Comparison of ENCODE assay signal across 25 cellular contexts in the genomic region with DNA sequence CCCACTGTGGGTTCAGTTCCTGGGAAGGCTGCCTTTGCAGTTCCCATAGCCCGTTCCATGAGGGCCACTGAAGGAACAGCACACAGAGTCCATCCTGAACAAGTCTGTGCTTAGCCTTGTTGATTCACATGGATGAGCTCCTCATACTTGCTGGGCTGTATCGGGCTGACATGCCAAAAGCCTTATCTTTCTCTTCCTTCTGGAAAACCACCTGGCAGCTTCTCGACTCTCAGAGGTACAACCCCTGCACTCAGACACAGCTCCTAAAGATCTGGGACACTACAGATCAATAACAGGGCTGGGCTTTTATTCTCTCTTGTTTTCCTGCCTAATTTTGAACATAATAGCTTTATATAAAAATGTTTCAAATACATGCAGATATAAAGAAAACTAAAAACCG.
DNase-seq lines count a peak whose midpoint lies in the region; ATAC-seq, FAIRE-seq and TF ChIP-seq lines count a peak whose summit lies in the region.
"Had no signal": no experiment of that assay in that cellular context is flagged by ENCODE, and none has a peak within 500 bp of the region (broad histone marks: within the 10 kb centered on the region; RNA-seq: fewer than 3 reads in every experiment).

No MANE protein-coding gene starts in this region.

- intact Hi-C loops in CD4-positive, alpha-beta memory T cell (cut with micrococcal nuclease) = no loop called here

- ATAC-seq in GM23338 (no peak), HG03108 (IDR thresholded peaks at IDR 0.05; ENCODE audit: unreplicated experiment) (no peak)
- ATAC-seq: CD8-positive, alpha-beta T cell had no signal

- H3K9me3 Mint-ChIP-seq in GM23338 = no peaks in the 10 kb centered on the region
- no peaks in the 10 kb centered on the region for H3K9me3 Mint-ChIP-seq in neural crest cell
- no peaks in the 10 kb centered on the region for H3K9me3 Mint-ChIP-seq in CD4-positive, alpha-beta memory T cell
- H3K9me3 Mint-ChIP-seq: CD8-positive, alpha-beta T cell had no signal

- H3K27me3 ChIP-seq in GM23338 (ENCODE audit: insufficient read depth) = no peaks in the 10 kb centered on the region
- H3K27me3 ChIP-seq in bronchial epithelial cell (ENCODE audit: control insufficient read depth, insufficient read depth, low read length) = no peaks in the 10 kb centered on the region
- H3K27me3 ChIP-seq in CD4-positive, alpha-beta memory T cell (ENCODE audit: insufficient read depth, low read length) = no peaks in the 10 kb centered on the region
- H3K27me3 ChIP-seq: BE2C, BLaER1 had no signal

- H4K20me1 ChIP-seq in GM23338 (replicated peaks; ENCODE audit: insufficient read depth) = no peaks in the 10 kb centered on the region
- H4K20me1 ChIP-seq: BLaER1 had no signal

- FAIRE-seq in bronchial epithelial cell (lab: Jason Lieb, UNC) = no peak
- FAIRE-seq: A204.1, D721Med, G401.6, GM12891, GM19239 had no signal

- POLR2A ChIA-PET in CD4-positive, alpha-beta memory T cell (lab: Charles Lee; ENCODE audit: partially characterized antibody) = no interaction called here

- no peaks in the 10 kb centered on the region for H3K9me2 ChIP-seq in GM23338 (ENCODE audit: insufficient read depth)

- CTCF ChIA-PET in CD4-positive, alpha-beta memory T cell (lab: Charles Lee; ENCODE audit: partially characterized antibody) = no interaction called here

- TF ChIP-seq CTCF in GM23338 (conservative IDR thresholded peaks at IDR 0.05; ENCODE audit: low read depth in 2 of 2) = no peak
- TF ChIP-seq CTCF in bronchial epithelial cell (IDR thresholded peaks at IDR 0.05; ENCODE audit: insufficient read depth, low read length, severe bottlenecking) = no peak
- TF ChIP-seq CTCF in epithelial cell of esophagus (IDR thresholded peaks at IDR 0.05; ENCODE audit: insufficient read depth, low read depth, low read length, missing control alignments) = no peak
- TF ChIP-seq CTCF in neural crest cell (conservative IDR thresholded peaks at IDR 0.05) = no peak

- H3K4me3 ChIP-seq in GM23338 (no peak overlapping the region), bronchial epithelial cell (ENCODE audit: low read depth, low read length) (no peak overlapping the region), epithelial cell of esophagus (ENCODE audit: low read length) (no peak overlapping the region)
- no peak overlapping the region for H3K4me3 ChIP-seq in CD4-positive, alpha-beta memory T cell (ENCODE audit: low read length in 2 of 2)
- H3K4me3 ChIP-seq: BLaER1 had no signal

- H3K4me2 ChIP-seq in GM23338 = no peak overlapping the region
- H3K4me2 ChIP-seq: BLaER1 had no signal

- H3K4me1 Mint-ChIP-seq in GM23338 = peaks cover 10% of the 10 kb centered on the region
- peaks cover 20% of the 10 kb centered on the region for H3K4me1 Mint-ChIP-seq in neural crest cell
- H3K4me1 Mint-ChIP-seq in CD4-positive, alpha-beta memory T cell = no peaks in the 10 kb centered on the region
- H3K4me1 Mint-ChIP-seq: CD14-positive monocyte; CD4-positive, CD25-positive, alpha-beta regulatory T cell had no signal

- H3K27ac Mint-ChIP-seq in GM23338 (peak overlapping the region; percentile 62; the same call in 1 of the 2 replicates), neural crest cell (ENCODE audit: unreplicated experiment) (peak overlapping the region; percentile 75)
- no peak overlapping the region for H3K27ac Mint-ChIP-seq in CD4-positive, alpha-beta memory T cell
- H3K27ac Mint-ChIP-seq: CD14-positive monocyte; CD4-positive, CD25-positive, alpha-beta regulatory T cell; CD8-positive, alpha-beta T cell had no signal

- H2AFZ ChIP-seq in GM23338 = no peak overlapping the region

- no peaks in the 10 kb centered on the region for H3K9me3 ChIP-seq in CD4-positive, alpha-beta memory T cell (ENCODE audit: control insufficient read depth in 1 of 2, low read length in 2 of 2)
- H3K9me3 ChIP-seq: BE2C, BLaER1, Caco-2 had no signal

- peaks cover 7% of the 10 kb centered on the region; the same call in 1 of the 3 replicates for H3K36me3 Mint-ChIP-seq in GM23338 (ENCODE audit: low read depth)
- H3K36me3 Mint-ChIP-seq in neural crest cell (ENCODE audit: low read depth) = peaks cover 5% of the 10 kb centered on the region
- no peaks in the 10 kb centered on the region for H3K36me3 Mint-ChIP-seq in CD4-positive, alpha-beta memory T cell
- H3K36me3 Mint-ChIP-seq: CD14-positive monocyte; CD4-positive, CD25-positive, alpha-beta regulatory T cell; CD8-positive, alpha-beta T cell had no signal

- no peaks in the 10 kb centered on the region for H3F3A ChIP-seq in GM23338 (replicated peaks; ENCODE audit: low read depth)

- H3K27ac ChIP-seq in GM23338 (ENCODE audit: low read depth) = no peak overlapping the region
- no peak overlapping the region for H3K27ac ChIP-seq in CD4-positive, alpha-beta memory T cell (ENCODE audit: low read depth, low read length)
- H3K27ac ChIP-seq: BLaER1 had no signal

- no peaks in the 10 kb centered on the region for H3K4me1 ChIP-seq in GM23338 (ENCODE audit: insufficient read depth)
- no peaks in the 10 kb centered on the region for H3K4me1 ChIP-seq in CD4-positive, alpha-beta memory T cell (ENCODE audit: insufficient read depth, low read length)
- H3K4me1 ChIP-seq: BE2C, BLaER1, Caco-2 had no signal

- H3K4me3 Mint-ChIP-seq in GM23338 = no peak overlapping the region
- H3K4me3 Mint-ChIP-seq in neural crest cell = no peak overlapping the region
- H3K4me3 Mint-ChIP-seq in CD4-positive, alpha-beta memory T cell = no peak overlapping the region
- H3K4me3 Mint-ChIP-seq: CD14-positive monocyte; CD4-positive, CD25-positive, alpha-beta regulatory T cell; CD8-positive, alpha-beta T cell had no signal

- H3K36me3 ChIP-seq in GM23338 (ENCODE audit: insufficient read depth) (no peaks in the 10 kb centered on the region), bronchial epithelial cell (ENCODE audit: control insufficient read depth, insufficient read depth, low read length) (no peaks in the 10 kb centered on the region)
- H3K36me3 ChIP-seq in CD4-positive, alpha-beta memory T cell (ENCODE audit: insufficient read depth, low read length) = no peaks in the 10 kb centered on the region
- H3K36me3 ChIP-seq: BE2C, BLaER1 had no signal

- H3K79me2 ChIP-seq in GM23338 (replicated peaks; ENCODE audit: insufficient read depth) = no peaks in the 10 kb centered on the region

- no peak for DNase-seq in GM23338 (ENCODE audit: low spot score)
- peak; percentile 13 for DNase-seq in bronchial epithelial cell (ENCODE audit: low read depth)
- peak; percentile 4 for DNase-seq in epithelial cell of esophagus (ENCODE audit: low read depth)
- DNase-seq in neural crest cell (ENCODE audit: low read depth, low spot score) = no peak
- no peak for DNase-seq in midbrain (lab: John Stamatoyannopoulos, UW)
- no peak for DNase-seq in CD4-positive, alpha-beta memory T cell
- DNase-seq in hypothalamus (lab: John Stamatoyannopoulos, UW) = no peak
- DNase-seq: 8988T; ACHN; BE2C; C1 segment of cervical spinal cord; Caco-2; Calu3; CD4-positive, CD25-positive, alpha-beta regulatory T cell; CD8-positive, alpha-beta T cell; DMS79 treated with DMSO at 0.1 percent for 48 hours; GF-D8 had no signal

- H3K27me3 Mint-ChIP-seq in GM23338 (ENCODE audit: insufficient read depth, low read depth, poor library complexity) = peaks cover 5% of the 10 kb centered on the region
- no peaks in the 10 kb centered on the region for H3K27me3 Mint-ChIP-seq in neural crest cell (ENCODE audit: low read depth)
- H3K27me3 Mint-ChIP-seq in CD4-positive, alpha-beta memory T cell = peaks cover 1 to 4% of the 10 kb centered on the region in 2 donors
- H3K27me3 Mint-ChIP-seq: CD4-positive, CD25-positive, alpha-beta regulatory T cell had no signal

TF ChIP-seq in GM23338, 12 proteins besides CTCF, POLR2A, EP300 and RAD21:
- no peak for TF ChIP-seq CREB1 (CRISPR knock-in tag; IDR thresholded peaks at IDR 0.05; ENCODE audit: low read depth)
- no peak for TF ChIP-seq ETS1 (IDR thresholded peaks at IDR 0.05)
- TF ChIP-seq EZH2 (IDR thresholded peaks at IDR 0.05; ENCODE audit: low read depth, unreplicated experiment) = no peak
- TF ChIP-seq JUNB (IDR thresholded peaks at IDR 0.05; ENCODE audit: unreplicated experiment) = no peak
- no peak for TF ChIP-seq NANOG (IDR thresholded peaks at IDR 0.05; ENCODE audit: borderline replicate concordance)
- no peak for TF ChIP-seq ZNF331 (CRISPR knock-in tag; IDR thresholded peaks at IDR 0.05; ENCODE audit: low read depth)
- no peak for TF ChIP-seq EZH2phosphoT487 (IDR thresholded peaks at IDR 0.05; ENCODE audit: unreplicated experiment)

Comparison
In these comparisons a context has a peak if more than half of its experiments do, and no peak if none do; other contexts are left out.
1. DNase-seq: peak in bronchial epithelial cell (single experiment) and epithelial cell of esophagus (single experiment); none in GM23338 (single experiment), neural crest cell (single experiment), midbrain (single experiment), CD4-positive, alpha-beta memory T cell (0 of 5) and hypothalamus (0 of 51).
2. H3K27ac Mint-ChIP-seq: peak in GM23338 (single experiment) and neural crest cell (single experiment); none in CD4-positive, alpha-beta memory T cell (0 of 7).